1 cellular context compared by ENCODE assay signal in the genomic region with DNA sequence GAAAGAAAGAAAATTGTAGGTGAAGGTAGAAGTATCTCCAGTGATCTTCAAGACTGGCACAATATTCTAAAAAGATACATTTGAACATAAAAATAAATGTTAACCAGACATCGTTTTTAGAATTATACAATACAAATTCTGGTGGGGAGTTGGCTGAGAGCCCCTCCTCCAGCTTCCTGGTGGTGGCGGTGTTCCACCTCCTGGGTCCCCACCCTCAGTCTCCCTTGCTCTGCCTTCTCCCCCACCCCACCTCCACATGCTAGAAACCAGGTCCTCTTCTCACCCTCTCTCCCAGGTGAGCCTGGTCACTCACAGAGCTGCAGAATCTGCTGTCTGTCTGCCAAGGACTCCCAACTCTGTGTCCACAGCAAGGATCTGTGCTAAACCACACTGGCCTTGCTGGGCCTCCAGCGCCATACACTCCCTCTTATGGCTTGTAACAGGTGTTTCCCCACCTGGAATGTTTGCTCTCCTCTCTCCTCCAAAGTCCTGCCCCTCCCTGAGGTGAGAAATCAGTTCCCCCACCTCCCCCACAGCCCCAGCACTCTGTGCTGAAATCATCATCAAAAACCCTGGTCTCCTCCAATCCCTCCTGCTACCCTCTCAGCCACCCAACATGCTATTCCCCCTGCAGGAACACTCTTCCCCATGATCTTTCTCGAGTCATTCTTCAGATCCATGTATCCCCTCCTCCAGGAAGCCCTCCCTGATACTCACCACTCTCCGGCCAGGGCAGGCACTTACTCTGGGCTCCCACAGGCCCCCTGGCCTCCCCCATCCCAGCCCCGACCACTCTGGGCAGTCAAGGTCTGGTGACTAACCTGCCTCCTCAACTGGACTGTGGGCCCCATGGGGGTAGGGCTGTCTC.
TF ChIP-seq lines count a peak whose summit lies in the region.

No MANE protein-coding gene starts in this region.

TF ChIP-seq in A549, 52 proteins besides CTCF, POLR2A, EP300 and RAD21 (continued from another document):
- TF ChIP-seq, protein P1, sequence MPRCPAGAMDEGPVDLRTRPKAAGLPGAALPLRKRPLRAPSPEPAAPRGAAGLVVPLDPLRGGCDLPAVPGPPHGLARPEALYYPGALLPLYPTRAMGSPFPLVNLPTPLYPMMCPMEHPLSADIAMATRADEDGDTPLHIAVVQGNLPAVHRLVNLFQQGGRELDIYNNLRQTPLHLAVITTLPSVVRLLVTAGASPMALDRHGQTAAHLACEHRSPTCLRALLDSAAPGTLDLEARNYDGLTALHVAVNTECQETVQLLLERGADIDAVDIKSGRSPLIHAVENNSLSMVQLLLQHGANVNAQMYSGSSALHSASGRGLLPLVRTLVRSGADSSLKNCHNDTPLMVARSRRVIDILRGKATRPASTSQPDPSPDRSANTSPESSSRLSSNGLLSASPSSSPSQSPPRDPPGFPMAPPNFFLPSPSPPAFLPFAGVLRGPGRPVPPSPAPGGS (IDR thresholded peaks at IDR 0.05) = no peak
- peak; percentile 89 for TF ChIP-seq ZFP36 (IDR thresholded peaks at IDR 0.05; ENCODE audit: borderline replicate concordance, partially characterized antibody)
